In genomic region chr21:46226920-46227599, GRCh38 we compare ENCODE assay signal across 8 cellular contexts. TPM values are rescaled to one million over a fixed set of nuclear protein-coding genes. Genes with fewer than 3 reads are reported as not detected.
DNase-seq lines count a peak whose midpoint lies in the region; ATAC-seq and TF ChIP-seq lines count a peak whose summit lies in the region.

No MANE protein-coding gene starts in this region.

- H3K27me3 ChIP-seq in skeletal muscle satellite cell (ENCODE audit: control insufficient read depth, insufficient read depth, low read length) = no peaks in the 10 kb centered on the region

- peak overlapping the region; percentile 90 for H3K4me2 ChIP-seq in skeletal muscle satellite cell (ENCODE audit: low read length)

- TF ChIP-seq CTCF in WTC11 (IDR thresholded peaks at IDR 0.05) (no peak), foreskin fibroblast (IDR thresholded peaks at IDR 0.05; ENCODE audit: low read depth, low read length) (no peak)

- H3K9ac ChIP-seq in skeletal muscle satellite cell (ENCODE audit: low read depth, low read length) = peak overlapping the region; percentile 79

- peaks cover 67% of the 10 kb centered on the region for H3K36me3 Mint-ChIP-seq in WTC11

- no peaks in the 10 kb centered on the region for H3K9me3 ChIP-seq in skeletal muscle satellite cell (replicated peaks; ENCODE audit: low read length)

- peaks cover 29% of the 10 kb centered on the region for H3K4me1 ChIP-seq in skeletal muscle satellite cell (ENCODE audit: control insufficient read depth, insufficient read depth, low read length)

- peaks cover 37% of the 10 kb centered on the region for H3K9me3 Mint-ChIP-seq in WTC11

- H3K4me3 ChIP-seq in foreskin fibroblast (ENCODE audit: low read depth in 1 of 2, low read length in 2 of 2) = peak overlapping the region; percentile 77 to 96
- peak overlapping the region; percentile 98 for H3K4me3 ChIP-seq in skeletal muscle satellite cell (ENCODE audit: low read length)

- ATAC-seq in GM21529 (IDR thresholded peaks at IDR 0.05; ENCODE audit: unreplicated experiment) (peak; percentile 27), WTC11 (no peak), HG02870 (IDR thresholded peaks at IDR 0.05; ENCODE audit: unreplicated experiment) (no peak)

- peak overlapping the region; percentile 33; the same call in 1 of the 2 replicates for H3K27ac Mint-ChIP-seq in WTC11

- H3K4me3 Mint-ChIP-seq in WTC11 = peak overlapping the region; percentile 78

- peak; percentile 15 for DNase-seq in AG08395 (ENCODE audit: low spot score)
- DNase-seq in WTC11 (ENCODE audit: low spot score) = no peak
- DNase-seq in foreskin fibroblast = peak in 1 of 2 donors; percentile 48
- DNase-seq in DMS153 treated with DMSO at 0.1 percent for 48 hours (lab: John Stamatoyannopoulos, UW; ENCODE audit: unreplicated experiment) = no peak
- DNase-seq in stimulated activated CD4-positive, alpha-beta T cell treated with anti-CD3 and anti-CD28 coated beads, Interleukin-2, amount 100 ng/mL, for 24 hours = no peak

- peaks cover 18% of the 10 kb centered on the region for H3K36me3 ChIP-seq in skeletal muscle satellite cell (ENCODE audit: insufficient read depth, low read length)

- H3K4me1 Mint-ChIP-seq in WTC11 = peaks cover 27% of the 10 kb centered on the region

- CTCF ChIA-PET in WTC11 (lab: Charles Lee) = interaction anchor here (0.6 to 1.1 kb wide), 3 partner anchors 74 to 424 kb away, joined by 3 to 4 read pairs (median 3); no protein-coding TSS in a partner anchor

- POLR2A ChIA-PET in WTC11 (lab: Charles Lee) = no interaction called here

- H3K27me3 Mint-ChIP-seq in WTC11 (ENCODE audit: low read depth) = peaks cover 22% of the 10 kb centered on the region

TF ChIP-seq in WTC11, 78 proteins besides CTCF, POLR2A, EP300 and RAD21:
- no peak for TF ChIP-seq ZNF281 (CRISPR knock-in tag; IDR thresholded peaks at IDR 0.05)
- TF ChIP-seq HMGXB4 (CRISPR knock-in tag; IDR thresholded peaks at IDR 0.05) = no peak
- TF ChIP-seq IRF1 (CRISPR knock-in tag; IDR thresholded peaks at IDR 0.05) = no peak
- TF ChIP-seq CREB1 (CRISPR knock-in tag; IDR thresholded peaks at IDR 0.05) = no peak
- TF ChIP-seq SOX15 (CRISPR knock-in tag; IDR thresholded peaks at IDR 0.05) = no peak

RNA-seq across cellular contexts. Expression of gene LSS, which starts 1.5 kb away (rescaled TPM):
- 79.9 to 101 TPM (median 92.6 TPM) in 3 replicates for total RNA-seq in WTC11 (2021)
- total RNA-seq in skeletal muscle satellite cell (2012; rRNA removed) = 74.5 and 79.7 TPM in 2 replicates

RNA-seq across cellular contexts. Expression of gene SPATC1L, which starts 42.8 kb away (rescaled TPM):
- total RNA-seq in WTC11 (2021) = 56.5 to 61.7 TPM (median 57.6 TPM) in 3 replicates
- 8.3 and 13.9 TPM in 2 replicates for total RNA-seq in skeletal muscle satellite cell (2012; rRNA removed)

RNA-seq across cellular contexts. Expression of gene MCM3AP, which starts 58.4 kb away (rescaled TPM):
- 136 to 167 TPM (median 136 TPM) in 3 replicates for total RNA-seq in WTC11 (2021)
- 57.8 and 107 TPM in 2 replicates for total RNA-seq in skeletal muscle satellite cell (2012; rRNA removed)

RNA-seq across cellular contexts. Expression of gene YBEY, which starts 59.1 kb away (rescaled TPM):
- total RNA-seq in WTC11 (2021) = 24.6 to 29.2 TPM (median 27.4 TPM) in 3 replicates
- total RNA-seq in skeletal muscle satellite cell (2012; rRNA removed) = 17.2 and 19.0 TPM in 2 replicates
